ENCODE assay signal across 8 cellular contexts in the genomic region with DNA sequence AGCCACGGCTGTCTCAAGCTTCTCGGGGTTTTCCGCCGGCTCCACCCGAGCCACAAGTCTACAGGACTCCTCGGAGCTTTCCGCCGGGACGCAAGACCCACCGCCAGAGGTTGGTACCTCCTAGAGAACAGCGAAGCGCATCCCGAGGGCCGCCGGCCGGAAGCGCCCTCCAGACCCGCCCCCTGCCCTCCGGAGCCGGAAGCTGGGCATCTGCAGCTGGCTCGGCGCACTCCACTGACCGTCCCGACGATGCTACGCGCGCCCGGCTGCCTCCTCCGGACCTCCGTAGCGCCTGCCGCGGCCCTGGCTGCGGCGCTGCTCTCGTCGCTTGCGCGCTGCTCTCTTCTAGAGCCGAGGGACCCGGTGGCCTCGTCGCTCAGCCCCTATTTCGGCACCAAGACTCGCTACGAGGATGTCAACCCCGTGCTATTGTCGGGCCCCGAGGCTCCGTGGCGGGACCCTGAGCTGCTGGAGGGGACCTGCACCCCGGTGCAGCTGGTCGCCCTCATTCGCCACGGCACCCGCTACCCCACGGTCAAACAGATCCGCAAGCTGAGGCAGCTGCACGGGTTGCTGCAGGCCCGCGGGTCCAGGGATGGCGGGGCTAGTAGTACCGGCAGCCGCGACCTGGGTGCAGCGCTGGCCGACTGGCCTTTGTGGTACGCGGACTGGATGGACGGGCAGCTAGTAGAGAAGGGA. TPM values are rescaled to one million over a fixed set of nuclear protein-coding genes. Genes with fewer than 3 reads are reported as not detected.
DNase-seq lines count a peak whose midpoint lies in the region; ATAC-seq and TF ChIP-seq lines count a peak whose summit lies in the region.

A gene with protein sequence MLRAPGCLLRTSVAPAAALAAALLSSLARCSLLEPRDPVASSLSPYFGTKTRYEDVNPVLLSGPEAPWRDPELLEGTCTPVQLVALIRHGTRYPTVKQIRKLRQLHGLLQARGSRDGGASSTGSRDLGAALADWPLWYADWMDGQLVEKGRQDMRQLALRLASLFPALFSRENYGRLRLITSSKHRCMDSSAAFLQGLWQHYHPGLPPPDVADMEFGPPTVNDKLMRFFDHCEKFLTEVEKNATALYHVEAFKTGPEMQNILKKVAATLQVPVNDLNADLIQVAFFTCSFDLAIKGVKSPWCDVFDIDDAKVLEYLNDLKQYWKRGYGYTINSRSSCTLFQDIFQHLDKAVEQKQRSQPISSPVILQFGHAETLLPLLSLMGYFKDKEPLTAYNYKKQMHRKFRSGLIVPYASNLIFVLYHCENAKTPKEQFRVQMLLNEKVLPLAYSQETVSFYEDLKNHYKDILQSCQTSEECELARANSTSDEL (plus strand): TSS at position 227 of the 699 bp plus-strand sequence. CDS start 23 bp downstream, at position 250.

- H3K9ac ChIP-seq in stomach smooth muscle (ENCODE audit: low read length in 2 of 2): peak within 1 kb of the TSS; percentile 73 to 86

- no peaks in the 10 kb centered on the region for H3K27me3 Mint-ChIP-seq in nephron (ENCODE audit: low read depth)

- TF ChIP-seq RAD21 in Ishikawa (IDR thresholded peaks at IDR 0.05; ENCODE audit: low read depth): no peak

- H3K9me3 Mint-ChIP-seq in nephron: no peaks in the 10 kb centered on the region

- peak within 1 kb of the TSS; percentile 89 to 93 (median 89) for H3K4me3 Mint-ChIP-seq in nephron

- H3K4me1 ChIP-seq in stomach smooth muscle (ENCODE audit: control insufficient read depth, insufficient read depth, low read length): peaks cover 14% of the 10 kb centered on the region

- peaks cover 36% of the 10 kb centered on the region for H3K4me1 Mint-ChIP-seq in nephron

- TF ChIP-seq POLR2A in Raji (IDR thresholded peaks at IDR 0.05; ENCODE audit: insufficient read depth, low read depth, low read length): peak; percentile 67

- TF ChIP-seq EP300 in Ishikawa (IDR thresholded peaks at IDR 0.05; ENCODE audit: borderline replicate concordance): no peak

- peaks cover 0 to 3% of the 10 kb centered on the region in 2 donors for H3K36me3 ChIP-seq in stomach smooth muscle (ENCODE audit: control insufficient read depth in 2 of 2, insufficient read depth in 2 of 2, low read length in 2 of 2)

- peaks cover 11% of the 10 kb centered on the region for H3K36me3 Mint-ChIP-seq in nephron (ENCODE audit: low read depth)

- no peaks in the 10 kb centered on the region for H3K9me3 ChIP-seq in stomach smooth muscle (ENCODE audit: control insufficient read depth in 2 of 2, low read length in 2 of 2)

- TF ChIP-seq CTCF in nephron (IDR thresholded peaks at IDR 0.05; ENCODE audit: unreplicated experiment in 3 of 3): no peak

- ATAC-seq in GM21619 (IDR thresholded peaks at IDR 0.05; ENCODE audit: unreplicated experiment): peak; percentile 88

- H3K27ac Mint-ChIP-seq in nephron: peak within 1 kb of the TSS; percentile 86 to 95 (median 94)

- H3K27ac ChIP-seq in stomach smooth muscle (ENCODE audit: low read length): peak within 1 kb of the TSS; percentile 85

- DNase-seq in Daoy (ENCODE audit: low read depth) (peak; percentile 86), activated gamma-delta T cell (lab: John Stamatoyannopoulos, UW) (peak; percentile 43), fibroblast of the conjunctiva (ENCODE audit: low read depth) (peak; percentile 69)

- peak within 1 kb of the TSS; percentile 90 to 93 for H3K4me3 ChIP-seq in stomach smooth muscle (ENCODE audit: low read length in 2 of 2)

- no peaks in the 10 kb centered on the region for H3K27me3 ChIP-seq in stomach smooth muscle (ENCODE audit: control insufficient read depth in 1 of 2, insufficient read depth in 2 of 2, low read length in 2 of 2)

TF ChIP-seq in Ishikawa, 13 proteins besides CTCF, POLR2A, EP300 and RAD21:
- TF ChIP-seq, protein P1, sequence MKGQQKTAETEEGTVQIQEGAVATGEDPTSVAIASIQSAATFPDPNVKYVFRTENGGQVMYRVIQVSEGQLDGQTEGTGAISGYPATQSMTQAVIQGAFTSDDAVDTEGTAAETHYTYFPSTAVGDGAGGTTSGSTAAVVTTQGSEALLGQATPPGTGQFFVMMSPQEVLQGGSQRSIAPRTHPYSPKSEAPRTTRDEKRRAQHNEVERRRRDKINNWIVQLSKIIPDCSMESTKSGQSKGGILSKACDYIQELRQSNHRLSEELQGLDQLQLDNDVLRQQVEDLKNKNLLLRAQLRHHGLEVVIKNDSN (IDR thresholded peaks at IDR 0.05): no peak
- TF ChIP-seq YY1 (IDR thresholded peaks at IDR 0.05; ENCODE audit: low read depth) (0 out of 2 replicates have a peak, but pooled peaks have one; percentile 58), FOXM1 (IDR thresholded peaks at IDR 0.05; ENCODE audit: borderline replicate concordance, low read depth) (no peak), CEBPB (IDR thresholded peaks at IDR 0.05) (no peak), ZBTB7A (IDR thresholded peaks at IDR 0.05; ENCODE audit: low read depth) (0 out of 2 replicates have a peak, but pooled peaks have one; percentile 13), TEAD4 (IDR thresholded peaks at IDR 0.05) (no peak), NFIC (IDR thresholded peaks at IDR 0.05) (no peak), CREB1 (IDR thresholded peaks at IDR 0.05; ENCODE audit: low read depth) (no peak), EGR1 (IDR thresholded peaks at IDR 0.05) (no peak), TAF1 (IDR thresholded peaks at IDR 0.05; ENCODE audit: low read depth) (peak; percentile 96), TCF12 (IDR thresholded peaks at IDR 0.05; ENCODE audit: low read depth) (peak; percentile 83)
- TF ChIP-seq, protein P2, sequence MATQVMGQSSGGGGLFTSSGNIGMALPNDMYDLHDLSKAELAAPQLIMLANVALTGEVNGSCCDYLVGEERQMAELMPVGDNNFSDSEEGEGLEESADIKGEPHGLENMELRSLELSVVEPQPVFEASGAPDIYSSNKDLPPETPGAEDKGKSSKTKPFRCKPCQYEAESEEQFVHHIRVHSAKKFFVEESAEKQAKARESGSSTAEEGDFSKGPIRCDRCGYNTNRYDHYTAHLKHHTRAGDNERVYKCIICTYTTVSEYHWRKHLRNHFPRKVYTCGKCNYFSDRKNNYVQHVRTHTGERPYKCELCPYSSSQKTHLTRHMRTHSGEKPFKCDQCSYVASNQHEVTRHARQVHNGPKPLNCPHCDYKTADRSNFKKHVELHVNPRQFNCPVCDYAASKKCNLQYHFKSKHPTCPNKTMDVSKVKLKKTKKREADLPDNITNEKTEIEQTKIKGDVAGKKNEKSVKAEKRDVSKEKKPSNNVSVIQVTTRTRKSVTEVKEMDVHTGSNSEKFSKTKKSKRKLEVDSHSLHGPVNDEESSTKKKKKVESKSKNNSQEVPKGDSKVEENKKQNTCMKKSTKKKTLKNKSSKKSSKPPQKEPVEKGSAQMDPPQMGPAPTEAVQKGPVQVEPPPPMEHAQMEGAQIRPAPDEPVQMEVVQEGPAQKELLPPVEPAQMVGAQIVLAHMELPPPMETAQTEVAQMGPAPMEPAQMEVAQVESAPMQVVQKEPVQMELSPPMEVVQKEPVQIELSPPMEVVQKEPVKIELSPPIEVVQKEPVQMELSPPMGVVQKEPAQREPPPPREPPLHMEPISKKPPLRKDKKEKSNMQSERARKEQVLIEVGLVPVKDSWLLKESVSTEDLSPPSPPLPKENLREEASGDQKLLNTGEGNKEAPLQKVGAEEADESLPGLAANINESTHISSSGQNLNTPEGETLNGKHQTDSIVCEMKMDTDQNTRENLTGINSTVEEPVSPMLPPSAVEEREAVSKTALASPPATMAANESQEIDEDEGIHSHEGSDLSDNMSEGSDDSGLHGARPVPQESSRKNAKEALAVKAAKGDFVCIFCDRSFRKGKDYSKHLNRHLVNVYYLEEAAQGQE (IDR thresholded peaks at IDR 0.05; ENCODE audit: low read depth): no peak; the same call in 1 of the 2 replicates
- TF ChIP-seq, protein P3, sequence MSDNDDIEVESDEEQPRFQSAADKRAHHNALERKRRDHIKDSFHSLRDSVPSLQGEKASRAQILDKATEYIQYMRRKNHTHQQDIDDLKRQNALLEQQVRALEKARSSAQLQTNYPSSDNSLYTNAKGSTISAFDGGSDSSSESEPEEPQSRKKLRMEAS (IDR thresholded peaks at IDR 0.05): peak; percentile 82

RNA-seq across cellular contexts. Expression of the gene that starts here (rescaled TPM):
- 34.6 and 42.7 TPM in 2 replicates for total RNA-seq in Daoy (2014; rRNA removed; shearing (Covaris generic))

Comparison
In these comparisons a context has a peak if more than half of its experiments do, and no peak if none do; other contexts are left out.
1. Peak in every context shown above with its lines: DNase-seq, ATAC-seq, H3K4me3 ChIP-seq and H3K27ac ChIP-seq.